ENCODE assay signal across 8 cellular contexts in the genomic region with DNA sequence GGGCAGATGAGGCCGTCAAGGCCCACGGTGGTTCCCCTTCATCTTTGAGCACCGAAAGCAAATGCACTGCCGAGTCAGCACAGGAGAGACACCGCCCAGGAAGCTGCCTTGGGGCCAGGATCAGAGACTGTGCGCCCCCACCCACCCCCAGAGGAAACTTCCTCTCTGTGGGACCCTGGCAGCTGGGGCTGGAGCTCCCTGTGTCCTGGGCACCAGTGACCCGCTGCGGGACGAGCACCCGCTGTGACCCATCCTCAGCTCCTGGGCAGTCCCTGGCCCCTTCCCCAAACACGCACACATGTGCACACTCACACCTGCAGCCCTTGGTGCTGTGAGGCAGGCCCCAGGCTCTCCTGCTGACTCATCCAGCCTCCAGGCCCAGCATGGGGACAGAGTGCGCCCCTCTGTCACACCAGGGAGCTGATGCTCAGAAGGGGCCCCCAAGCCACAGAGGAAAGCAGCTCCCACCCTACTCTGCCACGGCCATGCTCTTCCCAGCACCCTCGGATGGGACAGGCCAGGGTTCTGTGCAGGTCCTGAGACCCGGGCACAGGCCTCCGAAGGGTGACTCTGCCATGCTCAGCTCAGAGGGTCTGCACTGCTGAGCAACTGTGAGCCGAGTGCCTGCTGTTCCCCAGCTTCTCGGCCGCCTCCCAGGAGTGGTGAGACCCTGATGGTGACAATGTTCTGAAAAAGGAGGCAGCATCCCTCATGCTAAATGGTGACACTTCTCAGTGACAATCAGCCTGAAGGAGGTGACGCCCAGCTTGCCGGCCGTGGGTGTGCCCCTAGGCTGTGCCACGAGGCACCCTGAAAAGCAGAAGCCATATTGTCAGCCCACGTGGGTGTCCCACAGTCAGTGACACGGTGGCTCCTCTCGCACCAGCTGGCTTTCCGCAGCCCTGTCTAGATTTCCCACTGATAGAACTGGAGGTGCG. TPM values are rescaled to one million over a fixed set of nuclear protein-coding genes. Genes with fewer than 3 reads are reported as not detected.
DNase-seq lines count a peak whose midpoint lies in the region; ATAC-seq and TF ChIP-seq lines count a peak whose summit lies in the region.

No MANE protein-coding gene starts in this region.

- CTCF ChIA-PET in WTC11 (lab: Charles Lee): interaction anchor here (1.1 to 10.5 kb wide), 9 partner anchors 10 to 386 kb away, joined by 3 to 117 read pairs (median 5); no protein-coding TSS in a partner anchor

- no peaks in the 10 kb centered on the region for H3K9me3 Mint-ChIP-seq in WTC11

- H3K27ac ChIP-seq in duodenal mucosa (ENCODE audit: low read depth, low read length): no peak overlapping the region

- DNase-seq in NOMO-1 treated with DMSO at 0.1 percent for 48 hours (lab: John Stamatoyannopoulos, UW; ENCODE audit: unreplicated experiment) (peak; percentile 30), NOMO-1 treated with dmso at 0.1 percent for 144 hours (lab: John Stamatoyannopoulos, UW; ENCODE audit: unreplicated experiment) (no peak), WTC11 (ENCODE audit: low spot score) (no peak), left lobe of liver (ENCODE audit: low spot score) (no peak), LoVo (ENCODE audit: low spot score) (no peak)
- peak; percentile 74 to 77 for DNase-seq in stimulated activated CD4-positive, alpha-beta T cell treated with anti-CD3 and anti-CD28 coated beads, Interleukin-2, amount 100 ng/mL, for 24 hours

- H3K36me3 ChIP-seq in duodenal mucosa (ENCODE audit: control insufficient read depth in 1 of 2, insufficient read depth in 2 of 2, low read length in 2 of 2): no peaks in the 10 kb centered on the region

- no peak overlapping the region for H3K4me3 Mint-ChIP-seq in WTC11

- no peaks in the 10 kb centered on the region for H3K36me3 Mint-ChIP-seq in WTC11

- ATAC-seq in WTC11 (no peak), left lobe of liver (no peak), GM18519 (IDR thresholded peaks at IDR 0.05; ENCODE audit: low FRiP score, unreplicated experiment) (no peak)

- no peak overlapping the region for H3K9ac ChIP-seq in duodenal mucosa (ENCODE audit: low read depth in 1 of 2, low read length in 2 of 2)

- no peak for TF ChIP-seq CTCF in WTC11 (IDR thresholded peaks at IDR 0.05)

- no peaks in the 10 kb centered on the region for H3K9me3 ChIP-seq in duodenal mucosa (ENCODE audit: control insufficient read depth in 1 of 2, low read length in 2 of 2)

- POLR2A ChIA-PET in WTC11 (lab: Charles Lee): interaction anchor here (1.2 to 1.7 kb wide), 2 partner anchors 11 kb away, joined by 3 to 5 read pairs; no protein-coding TSS in a partner anchor

- peak overlapping the region; percentile 82 for H3K27ac Mint-ChIP-seq in WTC11

- peaks cover 15% of the 10 kb centered on the region for H3K4me1 Mint-ChIP-seq in WTC11

- H3K4me1 ChIP-seq in duodenal mucosa (ENCODE audit: control insufficient read depth in 1 of 2, insufficient read depth in 2 of 2, low read length in 2 of 2): peaks cover 37 to 47% of the 10 kb centered on the region in 2 donors

- H3K27me3 ChIP-seq in duodenal mucosa (ENCODE audit: control insufficient read depth in 1 of 2, insufficient read depth in 2 of 2, low read length in 2 of 2): no peaks in the 10 kb centered on the region

- peak overlapping the region; percentile 30 to 36 for H3K4me3 ChIP-seq in duodenal mucosa (ENCODE audit: low read depth in 1 of 2, low read length in 2 of 2)

- 0 out of 2 replicates have a peak, but pooled peaks cover 3% of the 10 kb centered on the region for H3K27me3 Mint-ChIP-seq in WTC11 (ENCODE audit: low read depth)

TF ChIP-seq in WTC11, 78 proteins besides CTCF, POLR2A, EP300 and RAD21:
- TF ChIP-seq ATF1 (CRISPR knock-in tag; IDR thresholded peaks at IDR 0.05) (no peak), GABPB1 (CRISPR knock-in tag; IDR thresholded peaks at IDR 0.05) (no peak), RORB (CRISPR knock-in tag; IDR thresholded peaks at IDR 0.05) (no peak), ZNF317 (CRISPR knock-in tag; IDR thresholded peaks at IDR 0.05; ENCODE audit: borderline replicate concordance, low read depth) (no peak), NR2C2 (CRISPR knock-in tag; IDR thresholded peaks at IDR 0.05) (no peak), TCF7 (CRISPR knock-in tag; IDR thresholded peaks at IDR 0.05; ENCODE audit: low read depth) (no peak), SP1 (CRISPR knock-in tag; conservative IDR thresholded peaks at IDR 0.05) (no peak), ZNF121 (CRISPR knock-in tag; IDR thresholded peaks at IDR 0.05) (no peak), ZNF671 (CRISPR knock-in tag; IDR thresholded peaks at IDR 0.05) (no peak)
- TF ChIP-seq, protein P1, sequence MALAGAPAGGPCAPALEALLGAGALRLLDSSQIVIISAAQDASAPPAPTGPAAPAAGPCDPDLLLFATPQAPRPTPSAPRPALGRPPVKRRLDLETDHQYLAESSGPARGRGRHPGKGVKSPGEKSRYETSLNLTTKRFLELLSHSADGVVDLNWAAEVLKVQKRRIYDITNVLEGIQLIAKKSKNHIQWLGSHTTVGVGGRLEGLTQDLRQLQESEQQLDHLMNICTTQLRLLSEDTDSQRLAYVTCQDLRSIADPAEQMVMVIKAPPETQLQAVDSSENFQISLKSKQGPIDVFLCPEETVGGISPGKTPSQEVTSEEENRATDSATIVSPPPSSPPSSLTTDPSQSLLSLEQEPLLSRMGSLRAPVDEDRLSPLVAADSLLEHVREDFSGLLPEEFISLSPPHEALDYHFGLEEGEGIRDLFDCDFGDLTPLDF (CRISPR knock-in tag; IDR thresholded peaks at IDR 0.05): no peak
- TF ChIP-seq, protein P2, sequence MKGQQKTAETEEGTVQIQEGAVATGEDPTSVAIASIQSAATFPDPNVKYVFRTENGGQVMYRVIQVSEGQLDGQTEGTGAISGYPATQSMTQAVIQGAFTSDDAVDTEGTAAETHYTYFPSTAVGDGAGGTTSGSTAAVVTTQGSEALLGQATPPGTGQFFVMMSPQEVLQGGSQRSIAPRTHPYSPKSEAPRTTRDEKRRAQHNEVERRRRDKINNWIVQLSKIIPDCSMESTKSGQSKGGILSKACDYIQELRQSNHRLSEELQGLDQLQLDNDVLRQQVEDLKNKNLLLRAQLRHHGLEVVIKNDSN (CRISPR knock-in tag; IDR thresholded peaks at IDR 0.05): no peak
- TF ChIP-seq, protein P3, sequence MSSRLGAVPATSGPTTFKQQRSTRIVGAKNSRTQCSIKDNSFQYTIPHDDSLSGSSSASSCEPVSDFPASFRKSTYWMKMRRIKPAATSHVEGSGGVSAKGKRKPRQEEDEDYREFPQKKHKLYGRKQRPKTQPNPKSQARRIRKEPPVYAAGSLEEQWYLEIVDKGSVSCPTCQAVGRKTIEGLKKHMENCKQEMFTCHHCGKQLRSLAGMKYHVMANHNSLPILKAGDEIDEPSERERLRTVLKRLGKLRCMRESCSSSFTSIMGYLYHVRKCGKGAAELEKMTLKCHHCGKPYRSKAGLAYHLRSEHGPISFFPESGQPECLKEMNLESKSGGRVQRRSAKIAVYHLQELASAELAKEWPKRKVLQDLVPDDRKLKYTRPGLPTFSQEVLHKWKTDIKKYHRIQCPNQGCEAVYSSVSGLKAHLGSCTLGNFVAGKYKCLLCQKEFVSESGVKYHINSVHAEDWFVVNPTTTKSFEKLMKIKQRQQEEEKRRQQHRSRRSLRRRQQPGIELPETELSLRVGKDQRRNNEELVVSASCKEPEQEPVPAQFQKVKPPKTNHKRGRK (CRISPR knock-in tag; IDR thresholded peaks at IDR 0.05; ENCODE audit: borderline replicate concordance): no peak
- TF ChIP-seq, protein P4, sequence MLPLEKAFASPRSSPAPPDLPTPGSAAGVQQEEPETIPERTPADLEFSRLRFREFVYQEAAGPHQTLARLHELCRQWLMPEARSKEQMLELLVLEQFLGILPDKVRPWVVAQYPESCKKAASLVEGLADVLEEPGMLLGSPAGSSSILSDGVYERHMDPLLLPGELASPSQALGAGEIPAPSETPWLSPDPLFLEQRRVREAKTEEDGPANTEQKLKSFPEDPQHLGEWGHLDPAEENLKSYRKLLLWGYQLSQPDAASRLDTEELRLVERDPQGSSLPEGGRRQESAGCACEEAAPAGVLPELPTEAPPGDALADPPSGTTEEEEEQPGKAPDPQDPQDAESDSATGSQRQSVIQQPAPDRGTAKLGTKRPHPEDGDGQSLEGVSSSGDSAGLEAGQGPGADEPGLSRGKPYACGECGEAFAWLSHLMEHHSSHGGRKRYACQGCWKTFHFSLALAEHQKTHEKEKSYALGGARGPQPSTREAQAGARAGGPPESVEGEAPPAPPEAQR (CRISPR knock-in tag; IDR thresholded peaks at IDR 0.05): no peak
- TF ChIP-seq, protein P5, sequence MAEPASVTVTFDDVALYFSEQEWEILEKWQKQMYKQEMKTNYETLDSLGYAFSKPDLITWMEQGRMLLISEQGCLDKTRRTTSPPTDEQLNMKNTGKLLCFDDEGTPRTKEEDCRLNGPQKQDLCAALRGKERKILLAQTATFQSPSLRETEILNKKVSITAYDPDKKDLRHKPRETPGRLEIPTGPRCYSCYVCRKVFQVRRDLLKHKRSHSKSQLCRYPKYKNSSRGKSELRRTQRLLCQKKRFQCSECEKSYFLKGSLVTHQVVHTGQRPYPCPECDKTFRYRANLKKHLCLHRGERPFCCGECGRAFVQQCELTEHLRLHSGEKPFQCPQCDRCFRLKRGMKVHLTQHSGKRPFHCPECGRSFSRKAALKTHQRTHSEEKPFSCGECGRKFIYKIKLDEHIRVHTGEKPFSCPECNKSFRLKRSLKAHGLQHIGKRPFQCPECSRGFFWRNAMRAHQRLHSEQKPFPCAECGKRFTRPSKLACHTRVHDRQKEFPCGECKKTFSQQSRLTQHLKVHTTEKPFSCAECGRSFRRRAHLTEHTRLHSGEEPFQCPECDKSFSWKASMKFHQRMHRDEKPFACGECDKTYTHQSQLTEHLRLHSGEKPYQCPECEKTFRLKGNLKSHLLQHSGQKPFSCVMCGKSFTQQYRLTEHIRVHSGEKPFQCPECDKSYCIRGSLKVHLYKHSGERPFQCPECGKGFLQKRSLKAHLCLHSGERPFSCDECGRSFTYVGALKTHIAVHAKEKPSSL (CRISPR knock-in tag; conservative IDR thresholded peaks at IDR 0.05): no peak
- TF ChIP-seq, protein P6, sequence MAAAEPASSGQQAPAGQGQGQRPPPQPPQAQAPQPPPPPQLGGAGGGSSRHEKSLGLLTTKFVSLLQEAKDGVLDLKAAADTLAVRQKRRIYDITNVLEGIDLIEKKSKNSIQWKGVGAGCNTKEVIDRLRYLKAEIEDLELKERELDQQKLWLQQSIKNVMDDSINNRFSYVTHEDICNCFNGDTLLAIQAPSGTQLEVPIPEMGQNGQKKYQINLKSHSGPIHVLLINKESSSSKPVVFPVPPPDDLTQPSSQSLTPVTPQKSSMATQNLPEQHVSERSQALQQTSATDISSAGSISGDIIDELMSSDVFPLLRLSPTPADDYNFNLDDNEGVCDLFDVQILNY (CRISPR knock-in tag; IDR thresholded peaks at IDR 0.05): no peak

RNA-seq across cellular contexts. Expression of a gene that starts 3.6 kb away (rescaled TPM):
- 68.3 to 75.1 TPM (median 71.3 TPM) in 3 replicates for total RNA-seq in WTC11 (2021)
- total RNA-seq in left lobe of liver: 67.8 TPM

RNA-seq across cellular contexts. Expression of a gene that starts 22.2 kb away (rescaled TPM):
- total RNA-seq in WTC11 (2021) (142 to 154 TPM (median 149 TPM) in 3 replicates), left lobe of liver (0.50 TPM)

RNA-seq across cellular contexts. Expression of a gene that starts 30.3 kb away (rescaled TPM):
- total RNA-seq in WTC11 (2021) (272 to 288 TPM (median 282 TPM) in 3 replicates), left lobe of liver (68.9 TPM)

Comparison
In these comparisons a context has a peak if more than half of its experiments do, and no peak if none do; other contexts are left out.
1. DNase-seq: peak in NOMO-1 treated with DMSO at 0.1 percent for 48 hours (single experiment) and stimulated activated CD4-positive, alpha-beta T cell treated with anti-CD3 and anti-CD28 coated beads, Interleukin-2, amount 100 ng/mL, for 24 hours (2 of 2); none in NOMO-1 treated with dmso at 0.1 percent for 144 hours (single experiment), WTC11 (single experiment), left lobe of liver (single experiment) and LoVo (single experiment).
2. RNA of a gene that starts 22.2 kb away (total RNA-seq): 142 to 154 TPM in WTC11; 0.50 TPM in left lobe of liver (single experiment); every median in the first group is over 10 times any median in the second.